Comparison of ENCODE assay signal across 23 cellular contexts in the genomic region with DNA sequence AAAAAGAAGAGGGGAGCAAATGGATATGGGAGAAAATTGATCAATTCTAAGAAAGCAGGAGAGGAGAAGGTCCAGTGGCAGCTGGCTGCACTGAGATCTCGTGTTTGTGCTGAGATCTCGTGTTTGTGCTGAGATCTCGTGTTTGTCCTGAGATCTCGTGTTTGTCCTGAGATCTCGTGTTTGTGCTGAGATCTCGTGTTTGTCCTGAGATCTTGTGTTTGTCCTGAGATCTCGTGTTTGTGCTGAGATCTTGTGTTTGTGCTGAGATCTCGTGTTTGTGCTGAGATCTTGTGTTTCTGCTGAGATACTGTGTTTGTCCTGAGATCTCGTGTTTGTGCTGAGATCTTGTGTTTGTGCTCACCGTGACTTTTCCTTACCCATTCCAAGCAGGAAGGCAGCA.
DNase-seq lines count a peak whose midpoint lies in the region; ATAC-seq, FAIRE-seq and TF ChIP-seq lines count a peak whose summit lies in the region.
"Had no signal": no experiment of that assay in that cellular context is flagged by ENCODE, and none has a peak within 500 bp of the region (broad histone marks: within the 10 kb centered on the region; RNA-seq: fewer than 3 reads in every experiment).

No MANE protein-coding gene starts in this region.

- H3K4me3 ChIP-seq in HepG2 (replicated peaks in 1 of 3; ENCODE audit: insufficient read depth in 1 of 3, low read depth in 2 of 3, low read length in 3 of 3) = no peak overlapping the region
- no peak overlapping the region for H3K4me3 ChIP-seq in right lobe of liver
- no peak overlapping the region for H3K4me3 ChIP-seq in Panc1 (ENCODE audit: low read depth in 2 of 2, low read length in 2 of 2)
- H3K4me3 ChIP-seq: GM23248, HAP-1, Peyer's patch had no signal

- H3K4me1 ChIP-seq in HepG2 (ENCODE audit: insufficient read depth, low read length) (no peaks in the 10 kb centered on the region), right lobe of liver (no peaks in the 10 kb centered on the region), Panc1 (ENCODE audit: control insufficient read depth, insufficient read depth, low read length) (no peaks in the 10 kb centered on the region)
- H3K4me1 ChIP-seq: Peyer's patch had no signal

- no peak for DNase-seq in HepG2 (ENCODE audit: low spot score)
- no peak for DNase-seq in right lobe of liver
- no peak for DNase-seq in Panc1 (ENCODE audit: low read depth, low spot score)
- DNase-seq in nephron progenitor cell = no peak
- no peak for DNase-seq in NCI-H2029 (lab: John Stamatoyannopoulos, UW)
- DNase-seq in DMS 273 (lab: John Stamatoyannopoulos, UW; ENCODE audit: unreplicated experiment) = no peak
- DNase-seq: AML-193; C1 segment of cervical spinal cord; CD8-positive, alpha-beta T cell; GDM1; GM23248; IMR-90; NCI-H1417; NCI-H1694 treated with DMSO at 0.1 percent for 48 hours; NCI-H446; NCI-H526; Peyer's patch; T-helper 1 cell had no signal

- TF ChIP-seq CTCF in HepG2 (CRISPR knock-in tag; IDR thresholded peaks at IDR 0.05) (no peak), right lobe of liver (IDR thresholded peaks at IDR 0.05) (no peak), Panc1 (IDR thresholded peaks at IDR 0.05) (no peak), nephron progenitor cell (IDR thresholded peaks at IDR 0.05) (no peak)

- H3K36me3 Mint-ChIP-seq in nephron progenitor cell (ENCODE audit: low read depth) = peaks cover 14% of the 10 kb centered on the region
- H3K36me3 Mint-ChIP-seq: CD8-positive, alpha-beta T cell had no signal

- no peak for TF ChIP-seq RAD21 in HepG2 (CRISPR knock-in tag; IDR thresholded peaks at IDR 0.05)

- H4K20me1 ChIP-seq in HepG2 (ENCODE audit: insufficient read depth, low read length) = no peaks in the 10 kb centered on the region

- no peak overlapping the region for H3K4me3 Mint-ChIP-seq in nephron progenitor cell
- H3K4me3 Mint-ChIP-seq: CD8-positive, alpha-beta T cell had no signal

- intact Hi-C loops in HepG2 (cut with micrococcal nuclease; ENCODE audit: unreplicated experiment) = no loop called here
- intact Hi-C loops in right lobe of liver (cut with DNase I) = no loop called here
- intact Hi-C loops in Panc1 (cut with micrococcal nuclease; ENCODE audit: unreplicated experiment) = no loop called here

- in situ Hi-C loops in HepG2 (cut with HindIII; ENCODE audit: extremely low pct_ligation_motif_present, low pct_unique_long_range_greater_than_20kb) = no loop called here
- in situ Hi-C loops in Panc1 (cut with HindIII; ENCODE audit: low pct_unique_long_range_greater_than_20kb, low sequenced_read_pairs) = no loop called here

- H3K4me2 ChIP-seq in HepG2 (ENCODE audit: low read depth, low read length) = peak overlapping the region; percentile 20; the same call in 1 of the 2 replicates

- H3K27me3 ChIP-seq in HepG2 (ENCODE audit: control insufficient read depth in 1 of 2, insufficient read depth in 2 of 2, low read length in 2 of 2) (no peaks in the 10 kb centered on the region), right lobe of liver (no peaks in the 10 kb centered on the region), Panc1 (ENCODE audit: control insufficient read depth, insufficient read depth, low read length) (no peaks in the 10 kb centered on the region)
- H3K27me3 ChIP-seq: Peyer's patch had no signal

- no peaks in the 10 kb centered on the region for H3K36me3 ChIP-seq in HepG2 (replicated peaks in 1 of 2; ENCODE audit: control insufficient read depth in 1 of 2, insufficient read depth in 2 of 2, low read length in 2 of 2)
- no peaks in the 10 kb centered on the region for H3K36me3 ChIP-seq in right lobe of liver
- no peaks in the 10 kb centered on the region for H3K36me3 ChIP-seq in Panc1 (ENCODE audit: control insufficient read depth, insufficient read depth, low read length)
- H3K36me3 ChIP-seq: HAP-1, Peyer's patch had no signal

- H3K4me1 Mint-ChIP-seq in nephron progenitor cell = peaks cover 66% of the 10 kb centered on the region

- TF ChIP-seq EP300 in HepG2 (IDR thresholded peaks at IDR 0.05; ENCODE audit: low read depth in 2 of 2, low read length in 2 of 2) (no peak), HepG2 (CRISPR knock-in tag; IDR thresholded peaks at IDR 0.05; ENCODE audit: borderline replicate concordance) (no peak)

- 23% methylated on average over 6 of the region's 10 CpGs for WGBS in HepG2 (ENCODE audit: low lambda C conversion rate)
- 66% methylated on average over 9 of the region's 10 CpGs for WGBS in right lobe of liver (ENCODE audit: insufficient coverage, low coverage, low lambda C conversion rate, missing lambda C conversion rate)

- FAIRE-seq in HepG2 (lab: Jason Lieb, UNC) = no peak

- ATAC-seq in HepG2 = no peak
- ATAC-seq in right lobe of liver = no peak
- ATAC-seq in Panc1 = no peak
- ATAC-seq in HG03457 (IDR thresholded peaks at IDR 0.05; ENCODE audit: unreplicated experiment) = no peak
- no peak for ATAC-seq in GM18909 (IDR thresholded peaks at IDR 0.05; ENCODE audit: poor library complexity, unreplicated experiment)
- ATAC-seq: CD8-positive, alpha-beta T cell; SK-N-SH treated with all-trans-retinoic acid at 6 μM for 48 hours had no signal

- peaks cover 30% of the 10 kb centered on the region for H3K9me3 Mint-ChIP-seq in nephron progenitor cell
- H3K9me3 Mint-ChIP-seq: CD8-positive, alpha-beta T cell had no signal

- peaks cover 5% of the 10 kb centered on the region for H3K27me3 Mint-ChIP-seq in nephron progenitor cell (ENCODE audit: low read depth, poor library complexity)

- TF ChIP-seq POLR2A in HepG2 (IDR thresholded peaks at IDR 0.05; ENCODE audit: insufficient read depth in 1 of 2, low read depth in 2 of 2, low read length in 2 of 2) = no peak
- TF ChIP-seq POLR2A in right lobe of liver (IDR thresholded peaks at IDR 0.05) = no peak

- CTCF ChIA-PET in HepG2 (lab: Yijun Ruan, JAX; ENCODE audit: low intra/inter-chr PET ratio, low total read pairs) (no interaction called here), Panc1 (lab: Charles Lee) (interaction anchor here (0.6 kb wide), 1 partner anchor 615 kb away, joined by 3 read pairs; no protein-coding TSS in a partner anchor)

- H3K9me3 ChIP-seq in HepG2 (ENCODE audit: low read length) = no peaks in the 10 kb centered on the region
- H3K9me3 ChIP-seq in right lobe of liver = no peaks in the 10 kb centered on the region
- H3K9me3 ChIP-seq in Panc1 (ENCODE audit: control insufficient read depth, insufficient read depth, low read depth, low read length) = no peaks in the 10 kb centered on the region
- H3K9me3 ChIP-seq: Peyer's patch had no signal

- POLR2A ChIA-PET in HepG2 (lab: Yijun Ruan, JAX) (no interaction called here), Panc1 (lab: Charles Lee) (no interaction called here)

- H3K27ac ChIP-seq in HepG2 (ENCODE audit: extremely low read length, insufficient read depth, low read length) (no peak overlapping the region), right lobe of liver (no peak overlapping the region), Panc1 (ENCODE audit: low read length) (peak overlapping the region; percentile 35; the same call in 1 of the 2 replicates)
- H3K27ac ChIP-seq: 22Rv1, GM23248, Peyer's patch had no signal

- H3K9ac ChIP-seq in HepG2 (ENCODE audit: insufficient read depth, low read depth, low read length) = no peak overlapping the region
- H3K9ac ChIP-seq: GM23248 had no signal

- H3K27ac Mint-ChIP-seq in nephron progenitor cell = peak overlapping the region; percentile 45
- H3K27ac Mint-ChIP-seq: CD8-positive, alpha-beta T cell had no signal

- BruUV-seq in HepG2 (replicated peaks; lab: Mats Ljungman, UMichigan) (no TSS peak), Panc1 (replicated peaks; lab: Mats Ljungman, UMichigan) (no TSS peak)

- H2AFZ ChIP-seq in HepG2 (ENCODE audit: low read length) = peak overlapping the region; percentile 61
- H2AFZ ChIP-seq: GM23248 had no signal

- no peaks in the 10 kb centered on the region for H3K79me2 ChIP-seq in HepG2 (ENCODE audit: insufficient read depth, low read length)

TF ChIP-seq in HepG2, 621 proteins besides CTCF, POLR2A, EP300 and RAD21 (continues in another document):
- TF ChIP-seq NKX3-1 (CRISPR knock-in tag; IDR thresholded peaks at IDR 0.05) (no peak), SAP130 (CRISPR knock-in tag; IDR thresholded peaks at IDR 0.05; ENCODE audit: low read depth) (no peak), ZNF850 (CRISPR knock-in tag; conservative IDR thresholded peaks at IDR 0.05) (no peak), ZNF629 (CRISPR knock-in tag; conservative IDR thresholded peaks at IDR 0.05) (no peak), PHF21A (CRISPR knock-in tag; IDR thresholded peaks at IDR 0.05) (no peak)
- TF ChIP-seq, protein P1, sequence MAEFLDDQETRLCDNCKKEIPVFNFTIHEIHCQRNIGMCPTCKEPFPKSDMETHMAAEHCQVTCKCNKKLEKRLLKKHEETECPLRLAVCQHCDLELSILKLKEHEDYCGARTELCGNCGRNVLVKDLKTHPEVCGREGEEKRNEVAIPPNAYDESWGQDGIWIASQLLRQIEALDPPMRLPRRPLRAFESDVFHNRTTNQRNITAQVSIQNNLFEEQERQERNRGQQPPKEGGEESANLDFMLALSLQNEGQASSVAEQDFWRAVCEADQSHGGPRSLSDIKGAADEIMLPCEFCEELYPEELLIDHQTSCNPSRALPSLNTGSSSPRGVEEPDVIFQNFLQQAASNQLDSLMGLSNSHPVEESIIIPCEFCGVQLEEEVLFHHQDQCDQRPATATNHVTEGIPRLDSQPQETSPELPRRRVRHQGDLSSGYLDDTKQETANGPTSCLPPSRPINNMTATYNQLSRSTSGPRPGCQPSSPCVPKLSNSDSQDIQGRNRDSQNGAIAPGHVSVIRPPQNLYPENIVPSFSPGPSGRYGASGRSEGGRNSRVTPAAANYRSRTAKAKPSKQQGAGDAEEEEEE (CRISPR knock-in tag; IDR thresholded peaks at IDR 0.05; ENCODE audit: borderline replicate concordance) = no peak
